ENCODE assay signal across 16 cellular contexts in the genomic region with DNA sequence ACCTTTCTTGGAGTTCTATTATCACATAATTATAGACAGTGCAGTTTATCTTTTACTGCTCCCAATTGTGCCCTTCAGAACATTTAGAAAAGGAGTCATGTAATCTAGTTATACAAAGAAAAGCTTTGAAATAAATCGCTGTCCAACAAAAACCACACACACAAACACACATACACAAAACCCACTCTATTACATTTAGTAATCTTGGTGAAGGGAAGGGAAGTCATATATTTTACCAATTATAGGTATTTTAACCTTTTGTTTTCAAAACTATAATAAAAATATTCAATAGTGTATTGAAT. TPM values are rescaled to one million over a fixed set of nuclear protein-coding genes. Genes with fewer than 3 reads are reported as not detected.
DNase-seq lines count a peak whose midpoint lies in the region; ATAC-seq and TF ChIP-seq lines count a peak whose summit lies in the region.
"Had no signal": no experiment of that assay in that cellular context is flagged by ENCODE, and none has a peak within 500 bp of the region (broad histone marks: within the 10 kb centered on the region; RNA-seq: fewer than 3 reads in every experiment).

No MANE protein-coding gene starts in this region.

- H3K27ac Mint-ChIP-seq in endothelial cell (ENCODE audit: unreplicated experiment) = peak overlapping the region; percentile 93
- H3K27ac Mint-ChIP-seq: HFFc6 had no signal

- peaks cover 56% of the 10 kb centered on the region for H3K4me1 Mint-ChIP-seq in endothelial cell (ENCODE audit: unreplicated experiment)

- no peaks in the 10 kb centered on the region for H3K9me3 ChIP-seq in HUES6 (ENCODE audit: control insufficient read depth, insufficient read depth, low read depth, low read length)
- H3K9me3 ChIP-seq in skeletal muscle satellite cell (replicated peaks; ENCODE audit: low read length) = no peaks in the 10 kb centered on the region

- TF ChIP-seq POLR2A in GM18505 (IDR thresholded peaks at IDR 0.05; ENCODE audit: borderline replicate concordance, extremely low read depth, insufficient read depth, insufficient read length) = no peak

- H3K4me2 ChIP-seq in skeletal muscle satellite cell (ENCODE audit: low read length) = no peak overlapping the region
- H3K4me2 ChIP-seq: PC-9 had no signal

- H3K27me3 Mint-ChIP-seq in endothelial cell (ENCODE audit: unreplicated experiment) = peaks cover 2% of the 10 kb centered on the region

- no peak overlapping the region for H3K4me3 Mint-ChIP-seq in endothelial cell (ENCODE audit: unreplicated experiment)

- H3K27ac ChIP-seq in ACC112 (ENCODE audit: low read depth, low read length) = peak overlapping the region; percentile 97; the same call in 1 of the 2 replicates
- peak overlapping the region; percentile 71; the same call in 1 of the 2 replicates for H3K27ac ChIP-seq in HUES6 (ENCODE audit: low read depth, low read length)
- H3K27ac ChIP-seq: PC-9 had no signal

- H3K79me2 ChIP-seq in ACC112 (ENCODE audit: control insufficient read depth, insufficient read depth, low read length, unreplicated experiment) = no peaks in the 10 kb centered on the region

- no peaks in the 10 kb centered on the region for H3K9me3 Mint-ChIP-seq in endothelial cell (ENCODE audit: unreplicated experiment)
- H3K9me3 Mint-ChIP-seq: HFFc6 had no signal

- H3K9ac ChIP-seq in HUES6 (ENCODE audit: low read length) (no peak overlapping the region), skeletal muscle satellite cell (ENCODE audit: low read depth, low read length) (peak overlapping the region; percentile 4)

- peak overlapping the region; percentile 81 for H2AFZ ChIP-seq in ACC112 (ENCODE audit: low read length, unreplicated experiment)
- H2AFZ ChIP-seq: PC-9 had no signal

- H3K4me3 ChIP-seq in ACC112 (ENCODE audit: low read depth, low read length) (no peak overlapping the region), HUES6 (ENCODE audit: low read depth, low read length) (no peak overlapping the region), skeletal muscle satellite cell (ENCODE audit: low read length) (no peak overlapping the region)
- H3K4me3 ChIP-seq: PC-9 had no signal

- TF ChIP-seq CTCF in endothelial cell (IDR thresholded peaks at IDR 0.05; ENCODE audit: unreplicated experiment) = no peak

- H3K27me3 ChIP-seq in ACC112 (ENCODE audit: insufficient read depth, low read length) (no peaks in the 10 kb centered on the region), HUES6 (ENCODE audit: control insufficient read depth, insufficient read depth, low read length) (no peaks in the 10 kb centered on the region), skeletal muscle satellite cell (ENCODE audit: control insufficient read depth, insufficient read depth, low read length) (no peaks in the 10 kb centered on the region)

- H3K36me3 Mint-ChIP-seq in endothelial cell (ENCODE audit: low read depth, unreplicated experiment) = no peaks in the 10 kb centered on the region

- no peaks in the 10 kb centered on the region for H3K36me3 ChIP-seq in ACC112 (ENCODE audit: insufficient read depth, low read length)
- no peaks in the 10 kb centered on the region for H3K36me3 ChIP-seq in HUES6 (ENCODE audit: control insufficient read depth, insufficient read depth, low read length)
- no peaks in the 10 kb centered on the region for H3K36me3 ChIP-seq in skeletal muscle satellite cell (ENCODE audit: insufficient read depth, low read length)

- H3K4me1 ChIP-seq in ACC112 (ENCODE audit: control insufficient read depth, insufficient read depth, low read length, unreplicated experiment) (peaks cover 63% of the 10 kb centered on the region), HUES6 (ENCODE audit: control insufficient read depth, insufficient read depth, low read length) (peaks cover 40% of the 10 kb centered on the region), skeletal muscle satellite cell (ENCODE audit: control insufficient read depth, insufficient read depth, low read length) (peaks cover 70% of the 10 kb centered on the region)

- no peak for ATAC-seq in GM18505 (IDR thresholded peaks at IDR 0.05; ENCODE audit: unreplicated experiment)
- ATAC-seq: HepG2, Right ventricle myocardium inferior had no signal

- DNase-seq in endothelial cell (ENCODE audit: low spot score) = no peak
- no peak for DNase-seq in islet precursor cell
- DNase-seq in NCI-H2081 (lab: John Stamatoyannopoulos, UW) = no peak
- DNase-seq: GOT3, HFFc6, Karpas-422, NCI-H187 treated with DMSO at 0.1 percent for 48 hours, NCI-H2171 treated with DMSO at 0.1 percent for 48 hours, NCI-H774, PC-9 had no signal

RNA-seq across cellular contexts. Expression of gene ARL4A, which starts 27.0 kb away (rescaled TPM):
- 41.2 TPM for total RNA-seq in endothelial cell (ENCODE audit: unreplicated experiment)
- 22.9 and 31.4 TPM in 2 replicates for total RNA-seq in skeletal muscle satellite cell (2012; rRNA removed)
